24 cellular contexts compared by ENCODE assay signal in genomic region chr14:77880056-77880455, GRCh38.
A peak's percentile ranks its signal among the peaks of the same experiment; 100 is the strongest.
DNase-seq lines count a peak whose midpoint lies in the region; ATAC-seq, FAIRE-seq and TF ChIP-seq lines count a peak whose summit lies in the region.
"Had no signal": no experiment of that assay in that cellular context is flagged by ENCODE, and none has a peak within 500 bp of the region (broad histone marks: within the 10 kb centered on the region; RNA-seq: fewer than 3 reads in every experiment).

No MANE protein-coding gene starts in this region.

- CTCF ChIA-PET in K562 (lab: Yijun Ruan, JAX; ENCODE audit: low intra/inter-chr PET ratio): no interaction called here
- CTCF ChIA-PET in HEK293T (lab: Yijun Ruan, JAX): no interaction called here

- no TSS peak for BruUV-seq in K562 (replicated peaks; lab: Mats Ljungman, UMichigan)

- H4K20me1 ChIP-seq in K562 (replicated peaks; ENCODE audit: control insufficient read depth, insufficient read depth, low read length): no peaks in the 10 kb centered on the region

- H3K9me3 ChIP-seq in K562 (replicated peaks; ENCODE audit: control insufficient read depth, insufficient read depth, low read depth, low read length) (no peaks in the 10 kb centered on the region), stomach (no peaks in the 10 kb centered on the region)
- H3K9me3 ChIP-seq: BE2C had no signal

- H3K4me3 ChIP-seq in K562: no peak overlapping the region
- H3K4me3 ChIP-seq in stomach: no peak overlapping the region
- H3K4me3 ChIP-seq: GM12878, GM23338 had no signal

- TF ChIP-seq EP300 in K562 (IDR thresholded peaks at IDR 0.05; ENCODE audit: low read length): no peak
- no peak for TF ChIP-seq EP300 in stomach (IDR thresholded peaks at IDR 0.05)

- H3K79me2 ChIP-seq in K562 (ENCODE audit: control insufficient read depth, insufficient read depth, low read length): no peaks in the 10 kb centered on the region

- in situ Hi-C loops in K562 (cut with MboI): no loop called here

- POLR2A ChIA-PET in K562 (lab: Yijun Ruan, JAX): interaction anchor here (0.5 to 0.7 kb wide), 2 partner anchors 9 to 546 kb away, joined by 3 read pairs; no protein-coding TSS in a partner anchor
- POLR2A ChIA-PET in HEK293T (lab: Yijun Ruan, JAX): no interaction called here

- no peak for TF ChIP-seq RAD21 in K562 (CRISPR knock-in tag; conservative IDR thresholded peaks at IDR 0.05 in 1 of 2, IDR thresholded peaks at IDR 0.05 in 1 of 2)

- H3K27ac ChIP-seq in K562 (ENCODE audit: extremely low read depth, low read depth, low read length) (no peak overlapping the region), stomach (no peak overlapping the region)
- H3K27ac ChIP-seq: HL-60 had no signal

- intact Hi-C loops in K562 (cut with micrococcal nuclease) (no loop called here), stomach (cut with DNase I; ENCODE audit: low total_unique reads) (no loop called here)

- no peaks in the 10 kb centered on the region for H3K9me1 ChIP-seq in K562 (ENCODE audit: control insufficient read depth, insufficient read depth, low read length)

- TF ChIP-seq POLR2A in K562 (conservative IDR thresholded peaks at IDR 0.05) (no peak), stomach (IDR thresholded peaks at IDR 0.05) (no peak)

- no peaks in the 10 kb centered on the region for H3K36me3 ChIP-seq in K562 (ENCODE audit: control insufficient read depth, insufficient read depth, low read length)
- H3K36me3 ChIP-seq in stomach: peaks cover 0 to 14% (median 0%) of the 10 kb centered on the region in 4 donors
- H3K36me3 ChIP-seq: BE2C had no signal

- no peak for TF ChIP-seq CTCF in K562 (IDR thresholded peaks at IDR 0.05 in 2 of 3, conservative IDR thresholded peaks at IDR 0.05 in 1 of 3; ENCODE audit: insufficient read depth in 2 of 3, low read depth in 1 of 3, low read length in 3 of 3)
- TF ChIP-seq CTCF in stomach (IDR thresholded peaks at IDR 0.05): no peak

- H2AFZ ChIP-seq in K562 (ENCODE audit: low read depth, low read length): no peak overlapping the region
- H2AFZ ChIP-seq: GM23338 had no signal

- DNase-seq in NCI-H2029 treated with DMSO at 0.1 percent for 48 hours (lab: John Stamatoyannopoulos, UW) (peak; percentile 2), NCI-H2029 (lab: John Stamatoyannopoulos, UW) (no peak), DMS79 treated with DMSO at 0.1 percent for 48 hours (lab: John Stamatoyannopoulos, UW) (peak; percentile 70), K562 (ENCODE audit: extremely low read depth in 1 of 4, low spot score in 3 of 4) (no peak), stomach (peak; percentile 31), NCI-H226 (no peak), HEK293T (ENCODE audit: extremely low spot score) (no peak)
- DNase-seq: 8988T; BE2C; C1 segment of cervical spinal cord; CD4-positive, CD25-positive, alpha-beta regulatory T cell; CD8-positive, alpha-beta memory T cell; COR-L47; DMS153; DND-41; EL; HCEC 1CT; HFFc6 had no signal

- peaks cover 9 to 27% of the 10 kb centered on the region in 2 experiments; a peak in 3 of 5 replicates for H3K4me1 ChIP-seq in K562 (replicated peaks in 1 of 2; ENCODE audit: control insufficient read depth in 2 of 2, insufficient read depth in 2 of 2, low read length in 2 of 2)
- peaks cover 0 to 23% (median 13%) of the 10 kb centered on the region in 4 donors for H3K4me1 ChIP-seq in stomach

- 97% methylated on average over 4 of the region's 5 CpGs for WGBS in K562 (ENCODE audit: insufficient coverage, low coverage, missing lambda C conversion rate)
- WGBS in stomach, 5 donors: 81 to 88% (median 86%) methylated on average over 5 of the region's 5 CpGs

- no peak for FAIRE-seq in K562 (lab: Jason Lieb, UNC)
- FAIRE-seq: GM12878, GM19239, H54 had no signal

- H3K27me3 ChIP-seq in K562 (ENCODE audit: control insufficient read depth in 2 of 2, insufficient read depth in 2 of 2, low read length in 2 of 2) (no peaks in the 10 kb centered on the region), stomach (no peaks in the 10 kb centered on the region)
- H3K27me3 ChIP-seq: BE2C had no signal

- H3K4me2 ChIP-seq in K562 (ENCODE audit: insufficient read depth, low read length): no peak overlapping the region
- H3K4me2 ChIP-seq: GM23338 had no signal

- ATAC-seq in K562 (no peak), GM21390 (IDR thresholded peaks at IDR 0.05; ENCODE audit: unreplicated experiment) (no peak)
- ATAC-seq: GM12878, GM23338 had no signal

- no peak overlapping the region; a peak in 1 of 4 replicates for H3K9ac ChIP-seq in K562 (ENCODE audit: insufficient read depth in 1 of 2, low read depth in 2 of 2, low read length in 2 of 2)

TF ChIP-seq in K562, 482 proteins besides CTCF, POLR2A, EP300 and RAD21:
- TF ChIP-seq CREM (IDR thresholded peaks at IDR 0.05; ENCODE audit: low read depth): no peak
- TF ChIP-seq NFIC (IDR thresholded peaks at IDR 0.05): 0 out of 2 replicates have a peak, but pooled peaks have one; percentile 11

TF ChIP-seq in HEK293T, 16 proteins besides CTCF, POLR2A, EP300 and RAD21:
- TF ChIP-seq BHLHE40 (IDR thresholded peaks at IDR 0.05; ENCODE audit: borderline replicate concordance) (no peak), SP1 (IDR thresholded peaks at IDR 0.05) (no peak), FOXM1 (IDR thresholded peaks at IDR 0.05; ENCODE audit: borderline replicate concordance) (no peak), TARDBP (IDR thresholded peaks at IDR 0.05) (no peak), HDGF (IDR thresholded peaks at IDR 0.05; ENCODE audit: borderline replicate concordance) (no peak), PKNOX1 (IDR thresholded peaks at IDR 0.05) (no peak), ZNF384 (IDR thresholded peaks at IDR 0.05) (no peak), NFRKB (IDR thresholded peaks at IDR 0.05) (no peak), CTBP1 (IDR thresholded peaks at IDR 0.05; ENCODE audit: borderline replicate concordance) (no peak), ARNT (IDR thresholded peaks at IDR 0.05) (no peak), FOXK2 (IDR thresholded peaks at IDR 0.05) (no peak), LEF1 (IDR thresholded peaks at IDR 0.05; ENCODE audit: borderline replicate concordance) (no peak)

Comparison
In these comparisons a context has a peak if more than half of its experiments do, and no peak if none do; other contexts are left out.
1. DNase-seq: peak in NCI-H2029 treated with DMSO at 0.1 percent for 48 hours (single experiment), DMS79 treated with DMSO at 0.1 percent for 48 hours (single experiment) and stomach (single experiment); none in NCI-H2029 (single experiment), K562 (0 of 4), NCI-H226 (single experiment) and HEK293T (single experiment).